ENCODE assay signal across 9 cellular contexts in the genomic region with DNA sequence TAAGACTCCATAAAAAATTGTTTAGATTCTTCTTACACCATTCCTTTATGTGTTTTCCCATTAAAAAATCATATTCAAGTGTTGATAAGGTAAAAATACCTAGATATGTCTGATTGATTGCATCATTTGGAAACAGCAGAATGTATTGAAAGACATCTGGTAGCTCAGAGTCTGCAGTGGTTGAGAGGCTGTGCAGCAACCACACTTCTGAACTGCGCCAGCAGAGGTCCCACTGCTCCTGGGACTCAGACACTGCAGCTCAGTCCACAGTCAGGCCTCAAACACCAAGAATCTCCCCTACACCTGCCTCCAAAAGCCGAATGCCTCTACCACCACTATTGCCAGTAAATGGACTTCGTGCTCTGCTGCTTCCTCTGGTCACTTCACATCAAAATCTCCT.
DNase-seq lines count a peak whose midpoint lies in the region; ATAC-seq and TF ChIP-seq lines count a peak whose summit lies in the region.
"Had no signal": no experiment of that assay in that cellular context is flagged by ENCODE, and none has a peak within 500 bp of the region (broad histone marks: within the 10 kb centered on the region; RNA-seq: fewer than 3 reads in every experiment).

No MANE protein-coding gene starts in this region.

- no peak overlapping the region for H3K9ac ChIP-seq in colonic mucosa (ENCODE audit: low read depth in 2 of 2, low read length in 2 of 2)

- no peaks in the 10 kb centered on the region for H3K36me3 ChIP-seq in aorta (ENCODE audit: control insufficient read depth in 1 of 2, insufficient read depth in 2 of 2, low read length in 1 of 2)
- no peaks in the 10 kb centered on the region for H3K36me3 ChIP-seq in colonic mucosa

- H3K4me1 ChIP-seq in aorta (ENCODE audit: control insufficient read depth in 1 of 2, insufficient read depth in 2 of 2, low read length in 2 of 2) = no peaks in the 10 kb centered on the region
- no peaks in the 10 kb centered on the region for H3K4me1 ChIP-seq in colonic mucosa

- no peak overlapping the region for H3K4me3 ChIP-seq in aorta (ENCODE audit: low read length in 2 of 2)
- H3K4me3 ChIP-seq in colonic mucosa = no peak overlapping the region

- H3K9me3 ChIP-seq in aorta (ENCODE audit: control insufficient read depth, low read length) = no peaks in the 10 kb centered on the region
- H3K9me3 ChIP-seq in colonic mucosa = no peaks in the 10 kb centered on the region

- intact Hi-C loops in aorta (cut with DNase I) (loop anchor here (2.0 to 10.0 kb wide), 3 partner anchors 92 to 300 kb away; no protein-coding TSS in a partner anchor), colonic mucosa (cut with DNase I) (no loop called here)

- 73 to 81% methylated on average over 3 of the region's 3 CpGs for WGBS in aorta, 2 donors

- H3K27ac ChIP-seq in aorta (ENCODE audit: low read depth in 1 of 2, low read length in 2 of 2) (no peak overlapping the region), colonic mucosa (no peak overlapping the region)

- H3K27me3 ChIP-seq in aorta (ENCODE audit: control insufficient read depth in 1 of 2, insufficient read depth in 2 of 2, low read length in 1 of 2) (no peaks in the 10 kb centered on the region), colonic mucosa (no peaks in the 10 kb centered on the region)

- no peak for TF ChIP-seq CTCF in colonic mucosa (IDR thresholded peaks at IDR 0.05)

- DNase-seq in AML-193 (lab: John Stamatoyannopoulos, UW) (peak; percentile 22 to 27), HUDEP-2 (lab: John Stamatoyannopoulos, UW; ENCODE audit: unreplicated experiment in 76 of 76) (peak in 65 of 76 experiments; percentile 1 to 76 (median 35)), ecto neural progenitor cell (ENCODE audit: low spot score) (peak; percentile 54), mucosa of gallbladder (ENCODE audit: low spot score) (peak; percentile 26), aorta (peak; percentile 48 to 77), colonic mucosa (no peak)
- peak; percentile 24 for DNase-seq in activated CD4-positive, alpha-beta T cell treated with anti-CD3 and anti-CD28 coated beads for 1 hour
- DNase-seq: naive B cell had no signal

- ATAC-seq in GM19025 (IDR thresholded peaks at IDR 0.05; ENCODE audit: low read depth, unreplicated experiment) (peak; percentile 73), aorta (ENCODE audit: low FRiP score) (no peak)
